ENCODE assay signal across 1 cellular context in genomic region chr6:26053929-26054658, GRCh38.
A peak's percentile ranks its signal among the peaks of the same experiment; 100 is the strongest.
TF ChIP-seq lines count a peak whose summit lies in the region.

No MANE protein-coding gene starts in this region.

TF ChIP-seq in GM12878, 131 proteins besides CTCF, POLR2A, EP300 and RAD21 (continued from another document):
- TF ChIP-seq, protein P1, sequence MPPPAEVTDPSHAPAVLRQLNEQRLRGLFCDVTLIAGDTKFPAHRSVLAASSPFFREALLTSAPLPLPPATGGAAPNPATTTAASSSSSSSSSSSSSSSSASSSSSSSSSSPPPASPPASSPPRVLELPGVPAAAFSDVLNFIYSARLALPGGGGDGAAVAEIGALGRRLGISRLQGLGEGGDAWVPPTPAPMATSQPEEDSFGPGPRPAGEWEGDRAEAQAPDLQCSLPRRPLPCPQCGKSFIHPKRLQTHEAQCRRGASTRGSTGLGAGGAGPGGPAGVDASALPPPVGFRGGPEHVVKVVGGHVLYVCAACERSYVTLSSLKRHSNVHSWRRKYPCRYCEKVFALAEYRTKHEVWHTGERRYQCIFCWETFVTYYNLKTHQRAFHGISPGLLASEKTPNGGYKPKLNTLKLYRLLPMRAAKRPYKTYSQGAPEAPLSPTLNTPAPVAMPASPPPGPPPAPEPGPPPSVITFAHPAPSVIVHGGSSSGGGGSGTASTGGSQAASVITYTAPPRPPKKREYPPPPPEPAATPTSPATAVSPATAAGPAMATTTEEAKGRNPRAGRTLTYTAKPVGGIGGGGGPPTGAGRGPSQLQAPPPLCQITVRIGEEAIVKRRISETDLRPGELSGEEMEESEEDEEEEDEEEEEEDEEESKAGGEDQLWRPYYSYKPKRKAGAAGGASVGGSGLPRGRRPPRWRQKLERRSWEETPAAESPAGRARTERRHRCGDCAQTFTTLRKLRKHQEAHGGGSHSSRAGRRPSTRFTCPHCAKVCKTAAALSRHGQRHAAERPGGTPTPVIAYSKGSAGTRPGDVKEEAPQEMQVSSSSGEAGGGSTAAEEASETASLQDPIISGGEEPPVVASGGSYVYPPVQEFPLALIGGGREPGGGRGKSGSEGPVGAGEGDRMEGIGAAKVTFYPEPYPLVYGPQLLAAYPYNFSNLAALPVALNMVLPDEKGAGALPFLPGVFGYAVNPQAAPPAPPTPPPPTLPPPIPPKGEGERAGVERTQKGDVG (CRISPR knock-in tag; IDR thresholded peaks at IDR 0.05) = no peak
- TF ChIP-seq, protein P2, sequence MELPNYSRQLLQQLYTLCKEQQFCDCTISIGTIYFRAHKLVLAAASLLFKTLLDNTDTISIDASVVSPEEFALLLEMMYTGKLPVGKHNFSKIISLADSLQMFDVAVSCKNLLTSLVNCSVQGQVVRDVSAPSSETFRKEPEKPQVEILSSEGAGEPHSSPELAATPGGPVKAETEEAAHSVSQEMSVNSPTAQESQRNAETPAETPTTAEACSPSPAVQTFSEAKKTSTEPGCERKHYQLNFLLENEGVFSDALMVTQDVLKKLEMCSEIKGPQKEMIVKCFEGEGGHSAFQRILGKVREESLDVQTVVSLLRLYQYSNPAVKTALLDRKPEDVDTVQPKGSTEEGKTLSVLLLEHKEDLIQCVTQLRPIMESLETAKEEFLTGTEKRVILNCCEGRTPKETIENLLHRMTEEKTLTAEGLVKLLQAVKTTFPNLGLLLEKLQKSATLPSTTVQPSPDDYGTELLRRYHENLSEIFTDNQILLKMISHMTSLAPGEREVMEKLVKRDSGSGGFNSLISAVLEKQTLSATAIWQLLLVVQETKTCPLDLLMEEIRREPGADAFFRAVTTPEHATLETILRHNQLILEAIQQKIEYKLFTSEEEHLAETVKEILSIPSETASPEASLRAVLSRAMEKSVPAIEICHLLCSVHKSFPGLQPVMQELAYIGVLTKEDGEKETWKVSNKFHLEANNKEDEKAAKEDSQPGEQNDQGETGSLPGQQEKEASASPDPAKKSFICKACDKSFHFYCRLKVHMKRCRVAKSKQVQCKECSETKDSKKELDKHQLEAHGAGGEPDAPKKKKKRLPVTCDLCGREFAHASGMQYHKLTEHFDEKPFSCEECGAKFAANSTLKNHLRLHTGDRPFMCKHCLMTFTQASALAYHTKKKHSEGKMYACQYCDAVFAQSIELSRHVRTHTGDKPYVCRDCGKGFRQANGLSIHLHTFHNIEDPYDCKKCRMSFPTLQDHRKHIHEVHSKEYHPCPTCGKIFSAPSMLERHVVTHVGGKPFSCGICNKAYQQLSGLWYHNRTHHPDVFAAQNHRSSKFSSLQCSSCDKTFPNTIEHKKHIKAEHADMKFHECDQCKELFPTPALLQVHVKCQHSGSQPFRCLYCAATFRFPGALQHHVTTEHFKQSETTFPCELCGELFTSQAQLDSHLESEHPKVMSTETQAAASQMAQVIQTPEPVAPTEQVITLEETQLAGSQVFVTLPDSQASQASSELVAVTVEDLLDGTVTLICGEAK (IDR thresholded peaks at IDR 0.05; ENCODE audit: borderline replicate concordance) = no peak
- TF ChIP-seq DPF2 (IDR thresholded peaks at IDR 0.05) (no peak), FOS (IDR thresholded peaks at IDR 0.05; ENCODE audit: borderline replicate concordance, extremely low read depth, insufficient read length) (no peak), CBX5 (IDR thresholded peaks at IDR 0.05; ENCODE audit: low read depth) (no peak), SREBF1 (IDR thresholded peaks at IDR 0.05; ENCODE audit: low read length) (no peak), KAT2A (conservative IDR thresholded peaks at IDR 0.05; ENCODE audit: control insufficient read depth, low read depth, low read length) (no peak), NFXL1 (IDR thresholded peaks at IDR 0.05; ENCODE audit: borderline replicate concordance) (no peak), HDAC2 (IDR thresholded peaks at IDR 0.05) (no peak), IKZF2 (IDR thresholded peaks at IDR 0.05) (peak in 1 of 2 experiments; percentile 29; a peak in 2 of 4 replicates), MXI1 (IDR thresholded peaks at IDR 0.05; ENCODE audit: low read depth, low read length) (peak; percentile 65; the same call in 1 of the 2 replicates), SMAD5 (IDR thresholded peaks at IDR 0.05; ENCODE audit: low read depth) (no peak), RCOR1 (conservative IDR thresholded peaks at IDR 0.05; ENCODE audit: low read depth, low read length) (no peak), BACH1 (IDR thresholded peaks at IDR 0.05; ENCODE audit: borderline replicate concordance) (peak; percentile 32; the same call in 1 of the 2 replicates), GABPA (IDR thresholded peaks at IDR 0.05; ENCODE audit: low read depth) (no peak), KLF5 (IDR thresholded peaks at IDR 0.05; ENCODE audit: partially characterized antibody) (no peak), CREM (IDR thresholded peaks at IDR 0.05; ENCODE audit: low read depth) (no peak), NFYA (IDR thresholded peaks at IDR 0.05; ENCODE audit: borderline replicate concordance, low read depth, low read length) (no peak), FOXK2 (IDR thresholded peaks at IDR 0.05) (no peak), NR2C1 (IDR thresholded peaks at IDR 0.05) (no peak), MYC (IDR thresholded peaks at IDR 0.05; ENCODE audit: insufficient read depth, insufficient read length, insufficient replicate concordance, low read length, severe bottlenecking) (no peak), HDAC6 (IDR thresholded peaks at IDR 0.05; ENCODE audit: unreplicated experiment) (no peak), RBBP5 (conservative IDR thresholded peaks at IDR 0.05) (no peak), BMI1 (IDR thresholded peaks at IDR 0.05; ENCODE audit: borderline replicate concordance) (no peak; the same call in 1 of the 2 replicates), TCF7 (IDR thresholded peaks at IDR 0.05; ENCODE audit: borderline replicate concordance) (no peak), TARDBP (IDR thresholded peaks at IDR 0.05; ENCODE audit: borderline replicate concordance) (no peak)
- TF ChIP-seq, protein P3, sequence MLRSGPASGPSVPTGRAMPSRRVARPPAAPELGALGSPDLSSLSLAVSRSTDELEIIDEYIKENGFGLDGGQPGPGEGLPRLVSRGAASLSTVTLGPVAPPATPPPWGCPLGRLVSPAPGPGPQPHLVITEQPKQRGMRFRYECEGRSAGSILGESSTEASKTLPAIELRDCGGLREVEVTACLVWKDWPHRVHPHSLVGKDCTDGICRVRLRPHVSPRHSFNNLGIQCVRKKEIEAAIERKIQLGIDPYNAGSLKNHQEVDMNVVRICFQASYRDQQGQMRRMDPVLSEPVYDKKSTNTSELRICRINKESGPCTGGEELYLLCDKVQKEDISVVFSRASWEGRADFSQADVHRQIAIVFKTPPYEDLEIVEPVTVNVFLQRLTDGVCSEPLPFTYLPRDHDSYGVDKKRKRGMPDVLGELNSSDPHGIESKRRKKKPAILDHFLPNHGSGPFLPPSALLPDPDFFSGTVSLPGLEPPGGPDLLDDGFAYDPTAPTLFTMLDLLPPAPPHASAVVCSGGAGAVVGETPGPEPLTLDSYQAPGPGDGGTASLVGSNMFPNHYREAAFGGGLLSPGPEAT (IDR thresholded peaks at IDR 0.05; ENCODE audit: low read depth) = no peak
